ENCODE assay signal across 26 cellular contexts in genomic region chr9:76101945-76102344, GRCh38.
"Had no signal": no experiment of that assay in that cellular context is flagged by ENCODE, and none has a peak within 500 bp of the region (broad histone marks: within the 10 kb centered on the region; RNA-seq: fewer than 3 reads in every experiment).

No MANE protein-coding gene starts in this region.

- H3K4me3 Mint-ChIP-seq: activated CD8-positive, alpha-beta T cell treated with anti-CD3 and anti-CD28 coated beads, Interleukin-2, amount 10 ng/mL, durations not matched to agents 7 days and 5 days; activated naive CD8-positive, alpha-beta T cell treated with anti-CD3 and anti-CD28 coated beads, Interleukin-2, amount 50 U/mL, for 24 hours; activated T-cell treated with anti-CD3 and anti-CD28 coated beads, Interleukin-2, amount 50 U/mL, for 24 hours; activated T-helper 1 cell treated with anti-CD3 and anti-CD28 coated beads, Interleukin-12 subunit alpha, Interleukin-12 subunit beta, Interleukin-2, Interleukin-4 antibody, amounts not matched to agents 30 ng/mL and 10 ng/mL and 1 ng/mL, durations not matched to agents 14 hours and 24 hours and 36 hours; brain had no signal

- H3K27ac ChIP-seq: RWPE1, SJCRH30, WERI-Rb-1 had no signal

- H3K9me3 ChIP-seq: Peyer's patch, SJCRH30, SK-N-SH had no signal

- H3K27ac Mint-ChIP-seq: activated CD8-positive, alpha-beta T cell treated with anti-CD3 and anti-CD28 coated beads, Interleukin-2, amount 10 ng/mL, durations not matched to agents 7 days and 5 days; activated naive CD4-positive, alpha-beta T cell treated with anti-CD3 and anti-CD28 coated beads, Interleukin-2, amount 50 U/mL, for 72 hours; activated naive CD8-positive, alpha-beta T cell treated with anti-CD3 and anti-CD28 coated beads, Interleukin-2, amount 50 U/mL, for 24 hours; activated T-cell treated with anti-CD3 and anti-CD28 coated beads, Interleukin-2, amount 50 U/mL, for 24 hours; activated T-helper 1 cell treated with anti-CD3 and anti-CD28 coated beads, Interleukin-12 subunit alpha, Interleukin-12 subunit beta, Interleukin-2, Interleukin-4 antibody, amounts not matched to agents 30 ng/mL and 10 ng/mL and 1 ng/mL, durations not matched to agents 14 hours and 24 hours and 36 hours; brain had no signal

- FAIRE-seq: astrocyte had no signal

- H3K4me3 ChIP-seq: Peyer's patch, SJCRH30 had no signal

- H3K36me3 ChIP-seq: WERI-Rb-1 had no signal

- H3K27me3 ChIP-seq: Peyer's patch, SJCRH30 had no signal

- H3K9me2 ChIP-seq: SK-N-SH had no signal

- H3K9me3 Mint-ChIP-seq: activated naive CD4-positive, alpha-beta T cell treated with anti-CD3 and anti-CD28 coated beads, Interleukin-2, amount 50 U/mL, for 72 hours; activated naive CD8-positive, alpha-beta T cell treated with anti-CD3 and anti-CD28 coated beads, Interleukin-2, amount 50 U/mL, for 24 hours; activated T-cell treated with anti-CD3 and anti-CD28 coated beads, Interleukin-2, amount 50 U/mL, for 24 hours; activated T-helper 1 cell treated with anti-CD3 and anti-CD28 coated beads, Interleukin-12 subunit alpha, Interleukin-12 subunit beta, Interleukin-2, Interleukin-4 antibody, amounts not matched to agents 30 ng/mL and 10 ng/mL and 1 ng/mL, durations not matched to agents 14 hours and 24 hours and 36 hours; brain had no signal

- H3K9ac ChIP-seq: SK-N-SH had no signal

- H3K27me3 Mint-ChIP-seq: activated naive CD8-positive, alpha-beta T cell treated with anti-CD3 and anti-CD28 coated beads, Interleukin-2, amount 50 U/mL, for 24 hours; activated T-cell treated with anti-CD3 and anti-CD28 coated beads, Interleukin-2, amount 50 U/mL, for 24 hours had no signal

- DNase-seq: activated CD4-positive, alpha-beta T cell treated with anti-CD3 and anti-CD28 coated beads for 4 hours; activated CD8-positive, alpha-beta T cell treated with anti-CD3 and anti-CD28 coated beads, Interleukin-2, amount 10 ng/mL, durations not matched to agents 7 days and 5 days; activated effector memory CD4-positive, alpha-beta T cell treated with anti-CD3 and anti-CD28 coated beads, Interleukin-2, amount 50 U/mL, for 16 hours; activated naive CD4-positive, alpha-beta T cell treated with Interleukin-2 at 50 U/mL for 16 hours; activated naive CD8-positive, alpha-beta T cell treated with anti-CD3 and anti-CD28 coated beads, Interleukin-2, amount 50 U/mL, for 24 hours; activated T-cell treated with anti-CD3 and anti-CD28 coated beads, Interleukin-2, amount 50 U/mL, for 24 hours; amygdala; IMR-90; Kasumi-1; KBM-7; NCI-H1048; NCI-H1417 treated with DMSO at 0.1 percent for 48 hours; NCI-H1694 treated with DMSO at 0.1 percent for 48 hours; NCI-H2029 treated with DMSO at 0.1 percent for 48 hours; NCI-H524; Right ventricle myocardium superior; SJCRH30; SK-N-SH; T-helper 1 cell; WERI-Rb-1 had no signal

- H3K4me2 ChIP-seq: SK-N-SH had no signal

- H3K4me1 ChIP-seq: SJCRH30 had no signal
